Comparison of ENCODE assay signal across 21 cellular contexts in the genomic region with DNA sequence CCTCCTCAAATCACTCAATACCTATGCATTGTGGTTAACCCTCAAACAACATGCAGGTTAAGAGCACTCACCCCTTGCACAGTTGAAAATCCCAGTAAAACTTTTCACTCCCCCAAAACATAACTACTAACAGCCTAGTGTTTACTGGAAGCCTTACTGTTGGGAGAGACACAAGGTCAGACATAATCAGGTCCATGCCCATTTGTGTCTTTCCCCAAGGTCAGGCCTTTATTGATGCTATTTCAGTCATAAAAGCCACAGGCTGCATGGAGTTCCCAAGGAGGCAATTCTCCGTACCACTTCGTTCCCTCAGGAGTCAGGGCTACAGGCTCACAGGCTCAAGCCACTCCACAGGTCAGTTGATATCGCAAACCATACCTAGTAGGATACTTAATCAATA.
DNase-seq lines count a peak whose midpoint lies in the region; ATAC-seq, FAIRE-seq and TF ChIP-seq lines count a peak whose summit lies in the region.
"Had no signal": no experiment of that assay in that cellular context is flagged by ENCODE, and none has a peak within 500 bp of the region (broad histone marks: within the 10 kb centered on the region; RNA-seq: fewer than 3 reads in every experiment).

No MANE protein-coding gene starts in this region.

- peaks cover 42% of the 10 kb centered on the region for H3K4me1 ChIP-seq in CD4-positive, CD25-positive, alpha-beta regulatory T cell (ENCODE audit: control insufficient read depth, insufficient read depth, low read length, poor library complexity, severe bottlenecking)
- H3K4me1 ChIP-seq: A549, BE2C had no signal

- no peak for FAIRE-seq in RCC 7860 (lab: Jason Lieb, UNC)
- FAIRE-seq: A549, D721Med, G401.6, GM12891 had no signal

- DNase-seq in CD4-positive, CD25-positive, alpha-beta regulatory T cell = no peak
- DNase-seq in CD4-positive, alpha-beta T cell = no peak
- DNase-seq in T-helper 17 cell (no peak), RCC 7860 (ENCODE audit: low spot score) (no peak)
- DNase-seq in naive thymus-derived CD8-positive, alpha-beta T cell = no peak
- DNase-seq: BE2C, COR-L47, DMS153, DMS79 treated with DMSO at 0.1 percent for 48 hours, EL, GOT3, H9, IMR-90, KBM-7 had no signal

- no peaks in the 10 kb centered on the region for H3K36me3 Mint-ChIP-seq in CD4-positive, CD25-positive, alpha-beta regulatory T cell
- no peaks in the 10 kb centered on the region for H3K36me3 Mint-ChIP-seq in CD4-positive, alpha-beta T cell (ENCODE audit: low read depth)
- peaks cover 5% of the 10 kb centered on the region for H3K36me3 Mint-ChIP-seq in T-helper 17 cell (ENCODE audit: low read depth)
- peaks cover 0 to 3% (median 0%) of the 10 kb centered on the region in 3 donors for H3K36me3 Mint-ChIP-seq in naive thymus-derived CD8-positive, alpha-beta T cell

- intact Hi-C loops in CD4-positive, alpha-beta T cell (cut with DNase I, micrococcal nuclease) = loop anchor here (5.0 kb wide), 2 partner anchors 143 to 157 kb away; no protein-coding TSS in a partner anchor

- no peaks in the 10 kb centered on the region for H3K36me3 ChIP-seq in CD4-positive, CD25-positive, alpha-beta regulatory T cell (ENCODE audit: control insufficient read depth, insufficient read depth, low read length)
- H3K36me3 ChIP-seq: BE2C had no signal

- CTCF ChIA-PET in CD4-positive, alpha-beta T cell (lab: Charles Lee) = no interaction called here

- H3K4me3 ChIP-seq in CD4-positive, CD25-positive, alpha-beta regulatory T cell (ENCODE audit: low read depth, low read length) = no peak overlapping the region
- H3K4me3 ChIP-seq: A549 had no signal

- peaks cover 0 to 6% (median 2%) of the 10 kb centered on the region in 7 donors for H3K9me3 Mint-ChIP-seq in CD4-positive, CD25-positive, alpha-beta regulatory T cell
- peaks cover 2% of the 10 kb centered on the region for H3K9me3 Mint-ChIP-seq in CD4-positive, alpha-beta T cell
- H3K9me3 Mint-ChIP-seq in naive thymus-derived CD8-positive, alpha-beta T cell = peaks cover 0 to 11% (median 0%) of the 10 kb centered on the region in 9 donors

- no peak overlapping the region for H3K27ac ChIP-seq in CD4-positive, CD25-positive, alpha-beta regulatory T cell (ENCODE audit: insufficient read depth, low read length, poor library complexity, severe bottlenecking)
- H3K27ac ChIP-seq in CD4-positive, alpha-beta T cell (ENCODE audit: low read depth, low read length) = no peak overlapping the region
- H3K27ac ChIP-seq: A549, C4-2B had no signal

- no peak for TF ChIP-seq CTCF in CD4-positive, alpha-beta T cell (IDR thresholded peaks at IDR 0.05)

- POLR2A ChIA-PET in CD4-positive, alpha-beta T cell (lab: Charles Lee) = interaction anchor here (1.0 to 1.4 kb wide), 2 partner anchors 46 to 170 kb away, joined by 3 to 4 read pairs; no protein-coding TSS in a partner anchor
- POLR2A ChIA-PET in naive thymus-derived CD8-positive, alpha-beta T cell (lab: Charles Lee) = interaction anchor here (1.6 kb wide), 1 partner anchor 10 kb away, joined by 4 read pairs; no protein-coding TSS in a partner anchor

- H3K27me3 Mint-ChIP-seq in CD4-positive, CD25-positive, alpha-beta regulatory T cell = peaks cover 4% of the 10 kb centered on the region
- H3K27me3 Mint-ChIP-seq in CD4-positive, alpha-beta T cell = no peaks in the 10 kb centered on the region
- H3K27me3 Mint-ChIP-seq in T-helper 17 cell = no peaks in the 10 kb centered on the region
- H3K27me3 Mint-ChIP-seq in naive thymus-derived CD8-positive, alpha-beta T cell = no peaks in the 10 kb centered on the region

- H3K27ac Mint-ChIP-seq in CD4-positive, CD25-positive, alpha-beta regulatory T cell = peak overlapping the region; percentile 42 to 97 (median 66)
- H3K27ac Mint-ChIP-seq in CD4-positive, alpha-beta T cell = peak overlapping the region; percentile 81
- H3K27ac Mint-ChIP-seq in T-helper 17 cell = peak overlapping the region; percentile 35
- H3K27ac Mint-ChIP-seq in naive thymus-derived CD8-positive, alpha-beta T cell = peak overlapping the region in 7 of 10 donors; percentile 0 to 89 (median 31)
- H3K27ac Mint-ChIP-seq: H9 had no signal

- no peaks in the 10 kb centered on the region for H3K27me3 ChIP-seq in CD4-positive, CD25-positive, alpha-beta regulatory T cell (ENCODE audit: control insufficient read depth, insufficient read depth, low read length)
- H3K27me3 ChIP-seq in CD4-positive, alpha-beta T cell (ENCODE audit: control insufficient read depth, insufficient read depth, low read length) = no peaks in the 10 kb centered on the region
- H3K27me3 ChIP-seq: BE2C had no signal

- peaks cover 0 to 11% of the 10 kb centered on the region in 2 experiments for H3K9me3 ChIP-seq in CD4-positive, CD25-positive, alpha-beta regulatory T cell (ENCODE audit: control insufficient read depth in 2 of 2, low read length in 2 of 2)
- no peaks in the 10 kb centered on the region for H3K9me3 ChIP-seq in CD4-positive, alpha-beta T cell (ENCODE audit: control insufficient read depth, low read length)
- H3K9me3 ChIP-seq in T-helper 17 cell (ENCODE audit: control insufficient read depth, low read length, poor library complexity, severe bottlenecking) = no peaks in the 10 kb centered on the region
- H3K9me3 ChIP-seq: A549, BE2C had no signal

- ATAC-seq in CD4-positive, CD25-positive, alpha-beta regulatory T cell (ENCODE audit: low read depth in 2 of 2) = no peak
- ATAC-seq in CD4-positive, alpha-beta T cell (ENCODE audit: poor library complexity) = no peak
- ATAC-seq in T-helper 17 cell (no peak), HG03175 (IDR thresholded peaks at IDR 0.05; ENCODE audit: unreplicated experiment) (no peak), HG03095 (IDR thresholded peaks at IDR 0.05; ENCODE audit: unreplicated experiment) (no peak)
- ATAC-seq in naive thymus-derived CD8-positive, alpha-beta T cell = no peak
- ATAC-seq: A549 had no signal

- peaks cover 22 to 67% (median 47%) of the 10 kb centered on the region in 4 donors for H3K4me1 Mint-ChIP-seq in CD4-positive, CD25-positive, alpha-beta regulatory T cell
- H3K4me1 Mint-ChIP-seq in CD4-positive, alpha-beta T cell (ENCODE audit: low read depth) = peaks cover 79% of the 10 kb centered on the region
- peaks cover 37% of the 10 kb centered on the region for H3K4me1 Mint-ChIP-seq in T-helper 17 cell
- H3K4me1 Mint-ChIP-seq in naive thymus-derived CD8-positive, alpha-beta T cell = peaks cover 31 to 76% (median 65%) of the 10 kb centered on the region in 4 donors

- H3K4me3 Mint-ChIP-seq in CD4-positive, CD25-positive, alpha-beta regulatory T cell = peak overlapping the region in 2 of 4 donors; percentile 21 to 63
- H3K4me3 Mint-ChIP-seq in CD4-positive, alpha-beta T cell = no peak overlapping the region
- no peak overlapping the region for H3K4me3 Mint-ChIP-seq in T-helper 17 cell
- H3K4me3 Mint-ChIP-seq in naive thymus-derived CD8-positive, alpha-beta T cell = peak overlapping the region in 2 of 10 donors; percentile 18 to 24
- H3K4me3 Mint-ChIP-seq: H9 had no signal

Comparison
In these comparisons a context has a peak if more than half of its experiments do, and no peak if none do; other contexts are left out.
1. H3K27ac Mint-ChIP-seq: peak in every context shown above with its lines; median percentile 81 in CD4-positive, alpha-beta T cell; 66 in CD4-positive, CD25-positive, alpha-beta regulatory T cell; 35 in T-helper 17 cell; 31 in naive thymus-derived CD8-positive, alpha-beta T cell.